Comparison of ENCODE assay signal across 1 cellular context in the genomic region with DNA sequence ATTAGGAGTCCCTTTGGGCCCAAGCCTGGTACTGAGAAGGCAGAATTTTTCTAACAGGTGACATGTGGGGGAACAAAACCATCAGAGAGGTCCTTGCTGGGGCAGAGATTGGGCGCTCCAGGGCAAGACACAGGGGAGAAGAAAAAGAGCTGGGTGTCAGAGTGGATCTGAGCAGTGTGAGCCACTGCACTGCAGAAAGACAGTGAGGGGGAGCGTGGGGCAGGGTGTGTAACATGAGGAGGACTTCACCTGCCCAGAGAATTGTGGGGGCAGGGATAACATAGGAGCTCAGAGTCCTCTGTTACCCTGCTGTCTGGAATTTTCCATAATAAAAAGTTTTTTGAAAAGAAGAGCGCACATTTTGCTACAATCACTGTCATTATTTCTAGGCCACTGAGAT.
TF ChIP-seq lines count a peak whose summit lies in the region.

No MANE protein-coding gene starts in this region.

TF ChIP-seq in HepG2, 621 proteins besides CTCF, POLR2A, EP300 and RAD21:
- TF ChIP-seq ZFP82 (CRISPR knock-in tag; IDR thresholded peaks at IDR 0.05; ENCODE audit: borderline replicate concordance) (no peak), HIVEP1 (CRISPR knock-in tag; IDR thresholded peaks at IDR 0.05) (no peak), MXI1 (IDR thresholded peaks at IDR 0.05; ENCODE audit: borderline replicate concordance, low read depth, low read length) (no peak), HNF4G (IDR thresholded peaks at IDR 0.05; ENCODE audit: borderline replicate concordance, low read depth, low read length) (no peak), HNF4G (CRISPR knock-in tag; IDR thresholded peaks at IDR 0.05; ENCODE audit: borderline replicate concordance, low read depth) (no peak), SIX4 (CRISPR knock-in tag; IDR thresholded peaks at IDR 0.05) (peak; percentile 74), NONO (IDR thresholded peaks at IDR 0.05) (no peak), NONO (CRISPR knock-in tag; conservative IDR thresholded peaks at IDR 0.05) (no peak), IKZF4 (CRISPR knock-in tag; IDR thresholded peaks at IDR 0.05; ENCODE audit: borderline replicate concordance, low read depth, not compliant biosample characterization) (no peak), ZNF879 (CRISPR knock-in tag; IDR thresholded peaks at IDR 0.05) (no peak), ZNF263 (CRISPR knock-in tag; IDR thresholded peaks at IDR 0.05) (peak; percentile 41; the same call in 1 of the 2 replicates), PRPF4 (IDR thresholded peaks at IDR 0.05; ENCODE audit: low read depth, low read length, poor library complexity, severe bottlenecking) (no peak), HOXA9 (CRISPR knock-in tag; IDR thresholded peaks at IDR 0.05; ENCODE audit: borderline replicate concordance) (no peak), MEIS1 (CRISPR knock-in tag; IDR thresholded peaks at IDR 0.05; ENCODE audit: borderline replicate concordance) (no peak), SAFB2 (CRISPR knock-in tag; IDR thresholded peaks at IDR 0.05; ENCODE audit: borderline replicate concordance, low read depth) (no peak), ZNF253 (CRISPR knock-in tag; IDR thresholded peaks at IDR 0.05; ENCODE audit: borderline replicate concordance) (no peak), SP140L (CRISPR knock-in tag; IDR thresholded peaks at IDR 0.05; ENCODE audit: borderline replicate concordance) (no peak), REPIN1 (CRISPR knock-in tag; IDR thresholded peaks at IDR 0.05; ENCODE audit: borderline replicate concordance, low read depth) (no peak), ZNF546 (CRISPR knock-in tag; conservative IDR thresholded peaks at IDR 0.05) (no peak), ZNF3 (CRISPR knock-in tag; IDR thresholded peaks at IDR 0.05) (no peak), FOXA1 (IDR thresholded peaks at IDR 0.05) (no peak), FOXA1 (CRISPR knock-in tag; IDR thresholded peaks at IDR 0.05) (no peak), ZNF484 (CRISPR knock-in tag; IDR thresholded peaks at IDR 0.05; ENCODE audit: borderline replicate concordance, low read depth) (no peak), MBNL3 (CRISPR knock-in tag; conservative IDR thresholded peaks at IDR 0.05) (no peak), KMT2A (CRISPR knock-in tag; IDR thresholded peaks at IDR 0.05) (no peak), CBX1 (IDR thresholded peaks at IDR 0.05; ENCODE audit: low read depth) (no peak), KDM2A (CRISPR knock-in tag; IDR thresholded peaks at IDR 0.05; ENCODE audit: borderline replicate concordance, low read depth) (no peak), MEIS2 (CRISPR knock-in tag; IDR thresholded peaks at IDR 0.05) (no peak), DMAP1 (CRISPR knock-in tag; IDR thresholded peaks at IDR 0.05) (no peak)
- TF ChIP-seq, protein P1, sequence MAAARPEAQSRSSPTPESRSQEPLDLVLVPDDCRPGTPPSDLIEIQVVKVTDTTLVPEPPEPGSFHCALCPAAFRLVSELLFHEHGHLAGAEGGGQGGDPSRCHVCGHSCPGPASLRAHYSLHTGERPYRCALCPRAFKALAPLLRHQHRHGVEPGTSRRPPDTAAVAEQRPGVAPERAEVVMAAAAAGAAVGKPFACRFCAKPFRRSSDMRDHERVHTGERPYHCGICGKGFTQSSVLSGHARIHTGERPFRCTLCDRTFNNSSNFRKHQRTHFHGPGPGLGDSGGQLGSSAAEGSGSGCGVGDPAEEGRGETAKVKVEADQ (CRISPR knock-in tag; IDR thresholded peaks at IDR 0.05; ENCODE audit: borderline replicate concordance) = no peak
- TF ChIP-seq, protein P2, sequence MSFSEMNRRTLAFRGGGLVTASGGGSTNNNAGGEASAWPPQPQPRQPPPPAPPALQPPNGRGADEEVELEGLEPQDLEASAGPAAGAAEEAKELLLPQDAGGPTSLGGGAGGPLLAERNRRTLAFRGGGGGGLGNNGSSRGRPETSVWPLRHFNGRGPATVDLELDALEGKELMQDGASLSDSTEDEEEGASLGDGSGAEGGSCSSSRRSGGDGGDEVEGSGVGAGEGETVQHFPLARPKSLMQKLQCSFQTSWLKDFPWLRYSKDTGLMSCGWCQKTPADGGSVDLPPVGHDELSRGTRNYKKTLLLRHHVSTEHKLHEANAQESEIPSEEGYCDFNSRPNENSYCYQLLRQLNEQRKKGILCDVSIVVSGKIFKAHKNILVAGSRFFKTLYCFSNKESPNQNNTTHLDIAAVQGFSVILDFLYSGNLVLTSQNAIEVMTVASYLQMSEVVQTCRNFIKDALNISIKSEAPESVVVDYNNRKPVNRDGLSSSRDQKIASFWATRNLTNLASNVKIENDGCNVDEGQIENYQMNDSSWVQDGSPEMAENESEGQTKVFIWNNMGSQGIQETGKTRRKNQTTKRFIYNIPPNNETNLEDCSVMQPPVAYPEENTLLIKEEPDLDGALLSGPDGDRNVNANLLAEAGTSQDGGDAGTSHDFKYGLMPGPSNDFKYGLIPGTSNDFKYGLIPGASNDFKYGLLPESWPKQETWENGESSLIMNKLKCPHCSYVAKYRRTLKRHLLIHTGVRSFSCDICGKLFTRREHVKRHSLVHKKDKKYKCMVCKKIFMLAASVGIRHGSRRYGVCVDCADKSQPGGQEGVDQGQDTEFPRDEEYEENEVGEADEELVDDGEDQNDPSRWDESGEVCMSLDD (CRISPR knock-in tag; IDR thresholded peaks at IDR 0.05; ENCODE audit: borderline replicate concordance) = no peak
- TF ChIP-seq, protein P3, sequence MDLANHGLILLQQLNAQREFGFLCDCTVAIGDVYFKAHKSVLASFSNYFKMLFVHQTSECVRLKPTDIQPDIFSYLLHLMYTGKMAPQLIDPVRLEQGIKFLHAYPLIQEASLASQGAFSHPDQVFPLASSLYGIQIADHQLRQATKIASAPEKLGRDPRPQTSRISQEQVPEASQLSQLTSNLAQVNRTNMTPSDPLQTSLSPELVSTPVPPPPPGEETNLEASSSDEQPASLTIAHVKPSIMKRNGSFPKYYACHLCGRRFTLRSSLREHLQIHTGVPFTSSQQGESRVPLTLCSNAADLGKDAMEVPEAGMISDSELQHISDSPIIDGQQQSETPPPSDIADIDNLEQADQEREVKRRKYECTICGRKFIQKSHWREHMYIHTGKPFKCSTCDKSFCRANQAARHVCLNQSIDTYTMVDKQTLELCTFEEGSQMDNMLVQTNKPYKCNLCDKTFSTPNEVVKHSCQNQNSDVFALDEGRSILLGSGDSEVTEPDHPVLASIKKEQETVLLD (CRISPR knock-in tag; IDR thresholded peaks at IDR 0.05; ENCODE audit: low read depth) = no peak
- TF ChIP-seq, protein P4, sequence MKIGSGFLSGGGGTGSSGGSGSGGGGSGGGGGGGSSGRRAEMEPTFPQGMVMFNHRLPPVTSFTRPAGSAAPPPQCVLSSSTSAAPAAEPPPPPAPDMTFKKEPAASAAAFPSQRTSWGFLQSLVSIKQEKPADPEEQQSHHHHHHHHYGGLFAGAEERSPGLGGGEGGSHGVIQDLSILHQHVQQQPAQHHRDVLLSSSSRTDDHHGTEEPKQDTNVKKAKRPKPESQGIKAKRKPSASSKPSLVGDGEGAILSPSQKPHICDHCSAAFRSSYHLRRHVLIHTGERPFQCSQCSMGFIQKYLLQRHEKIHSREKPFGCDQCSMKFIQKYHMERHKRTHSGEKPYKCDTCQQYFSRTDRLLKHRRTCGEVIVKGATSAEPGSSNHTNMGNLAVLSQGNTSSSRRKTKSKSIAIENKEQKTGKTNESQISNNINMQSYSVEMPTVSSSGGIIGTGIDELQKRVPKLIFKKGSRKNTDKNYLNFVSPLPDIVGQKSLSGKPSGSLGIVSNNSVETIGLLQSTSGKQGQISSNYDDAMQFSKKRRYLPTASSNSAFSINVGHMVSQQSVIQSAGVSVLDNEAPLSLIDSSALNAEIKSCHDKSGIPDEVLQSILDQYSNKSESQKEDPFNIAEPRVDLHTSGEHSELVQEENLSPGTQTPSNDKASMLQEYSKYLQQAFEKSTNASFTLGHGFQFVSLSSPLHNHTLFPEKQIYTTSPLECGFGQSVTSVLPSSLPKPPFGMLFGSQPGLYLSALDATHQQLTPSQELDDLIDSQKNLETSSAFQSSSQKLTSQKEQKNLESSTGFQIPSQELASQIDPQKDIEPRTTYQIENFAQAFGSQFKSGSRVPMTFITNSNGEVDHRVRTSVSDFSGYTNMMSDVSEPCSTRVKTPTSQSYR (CRISPR knock-in tag; IDR thresholded peaks at IDR 0.05; ENCODE audit: borderline replicate concordance) = peak; percentile 72
- TF ChIP-seq, protein P5, sequence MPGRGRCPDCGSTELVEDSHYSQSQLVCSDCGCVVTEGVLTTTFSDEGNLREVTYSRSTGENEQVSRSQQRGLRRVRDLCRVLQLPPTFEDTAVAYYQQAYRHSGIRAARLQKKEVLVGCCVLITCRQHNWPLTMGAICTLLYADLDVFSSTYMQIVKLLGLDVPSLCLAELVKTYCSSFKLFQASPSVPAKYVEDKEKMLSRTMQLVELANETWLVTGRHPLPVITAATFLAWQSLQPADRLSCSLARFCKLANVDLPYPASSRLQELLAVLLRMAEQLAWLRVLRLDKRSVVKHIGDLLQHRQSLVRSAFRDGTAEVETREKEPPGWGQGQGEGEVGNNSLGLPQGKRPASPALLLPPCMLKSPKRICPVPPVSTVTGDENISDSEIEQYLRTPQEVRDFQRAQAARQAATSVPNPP (CRISPR knock-in tag; IDR thresholded peaks at IDR 0.05) = no peak
- TF ChIP-seq, protein P6, sequence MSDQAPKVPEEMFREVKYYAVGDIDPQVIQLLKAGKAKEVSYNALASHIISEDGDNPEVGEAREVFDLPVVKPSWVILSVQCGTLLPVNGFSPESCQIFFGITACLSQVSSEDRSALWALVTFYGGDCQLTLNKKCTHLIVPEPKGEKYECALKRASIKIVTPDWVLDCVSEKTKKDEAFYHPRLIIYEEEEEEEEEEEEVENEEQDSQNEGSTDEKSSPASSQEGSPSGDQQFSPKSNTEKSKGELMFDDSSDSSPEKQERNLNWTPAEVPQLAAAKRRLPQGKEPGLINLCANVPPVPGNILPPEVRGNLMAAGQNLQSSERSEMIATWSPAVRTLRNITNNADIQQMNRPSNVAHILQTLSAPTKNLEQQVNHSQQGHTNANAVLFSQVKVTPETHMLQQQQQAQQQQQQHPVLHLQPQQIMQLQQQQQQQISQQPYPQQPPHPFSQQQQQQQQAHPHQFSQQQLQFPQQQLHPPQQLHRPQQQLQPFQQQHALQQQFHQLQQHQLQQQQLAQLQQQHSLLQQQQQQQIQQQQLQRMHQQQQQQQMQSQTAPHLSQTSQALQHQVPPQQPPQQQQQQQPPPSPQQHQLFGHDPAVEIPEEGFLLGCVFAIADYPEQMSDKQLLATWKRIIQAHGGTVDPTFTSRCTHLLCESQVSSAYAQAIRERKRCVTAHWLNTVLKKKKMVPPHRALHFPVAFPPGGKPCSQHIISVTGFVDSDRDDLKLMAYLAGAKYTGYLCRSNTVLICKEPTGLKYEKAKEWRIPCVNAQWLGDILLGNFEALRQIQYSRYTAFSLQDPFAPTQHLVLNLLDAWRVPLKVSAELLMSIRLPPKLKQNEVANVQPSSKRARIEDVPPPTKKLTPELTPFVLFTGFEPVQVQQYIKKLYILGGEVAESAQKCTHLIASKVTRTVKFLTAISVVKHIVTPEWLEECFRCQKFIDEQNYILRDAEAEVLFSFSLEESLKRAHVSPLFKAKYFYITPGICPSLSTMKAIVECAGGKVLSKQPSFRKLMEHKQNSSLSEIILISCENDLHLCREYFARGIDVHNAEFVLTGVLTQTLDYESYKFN (CRISPR knock-in tag; conservative IDR thresholded peaks at IDR 0.05) = 0 out of 2 replicates have a peak, but pooled peaks have one; percentile 21
- TF ChIP-seq, protein P7, sequence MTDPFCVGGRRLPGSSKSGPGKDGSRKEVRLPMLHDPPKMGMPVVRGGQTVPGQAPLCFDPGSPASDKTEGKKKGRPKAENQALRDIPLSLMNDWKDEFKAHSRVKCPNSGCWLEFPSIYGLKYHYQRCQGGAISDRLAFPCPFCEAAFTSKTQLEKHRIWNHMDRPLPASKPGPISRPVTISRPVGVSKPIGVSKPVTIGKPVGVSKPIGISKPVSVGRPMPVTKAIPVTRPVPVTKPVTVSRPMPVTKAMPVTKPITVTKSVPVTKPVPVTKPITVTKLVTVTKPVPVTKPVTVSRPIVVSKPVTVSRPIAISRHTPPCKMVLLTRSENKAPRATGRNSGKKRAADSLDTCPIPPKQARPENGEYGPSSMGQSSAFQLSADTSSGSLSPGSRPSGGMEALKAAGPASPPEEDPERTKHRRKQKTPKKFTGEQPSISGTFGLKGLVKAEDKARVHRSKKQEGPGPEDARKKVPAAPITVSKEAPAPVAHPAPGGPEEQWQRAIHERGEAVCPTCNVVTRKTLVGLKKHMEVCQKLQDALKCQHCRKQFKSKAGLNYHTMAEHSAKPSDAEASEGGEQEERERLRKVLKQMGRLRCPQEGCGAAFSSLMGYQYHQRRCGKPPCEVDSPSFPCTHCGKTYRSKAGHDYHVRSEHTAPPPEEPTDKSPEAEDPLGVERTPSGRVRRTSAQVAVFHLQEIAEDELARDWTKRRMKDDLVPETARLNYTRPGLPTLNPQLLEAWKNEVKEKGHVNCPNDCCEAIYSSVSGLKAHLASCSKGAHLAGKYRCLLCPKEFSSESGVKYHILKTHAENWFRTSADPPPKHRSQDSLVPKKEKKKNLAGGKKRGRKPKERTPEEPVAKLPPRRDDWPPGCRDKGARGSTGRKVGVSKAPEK (CRISPR knock-in tag; IDR thresholded peaks at IDR 0.05; ENCODE audit: borderline replicate concordance) = no peak
TF ChIP-seq in HepG2: peak in this region for 4.
